In genomic region chr19:4909897-4910593, GRCh38 we compare ENCODE assay signal across 8 cellular contexts. TPM values are rescaled to one million over a fixed set of nuclear protein-coding genes. Genes with fewer than 3 reads are reported as not detected.
DNase-seq lines count a peak whose midpoint lies in the region; ATAC-seq and TF ChIP-seq lines count a peak whose summit lies in the region.

No MANE protein-coding gene starts in this region.

- H3K36me3 ChIP-seq in skeletal muscle tissue (ENCODE audit: control insufficient read depth in 3 of 3, insufficient read depth in 3 of 3, low read length in 3 of 3) = no peaks in the 10 kb centered on the region

- peaks cover 18 to 27% (median 24%) of the 10 kb centered on the region in 3 donors for H3K4me1 ChIP-seq in skeletal muscle tissue (ENCODE audit: control insufficient read depth in 3 of 3, insufficient read depth in 3 of 3, low read length in 3 of 3)

- DNase-seq in NCI-H2196 treated with DMSO at 0.1 percent for 48 hours (lab: John Stamatoyannopoulos, UW; ENCODE audit: unreplicated experiment) = peak; percentile 92
- peak; percentile 92 to 94 for DNase-seq in T47D (ENCODE audit: low read depth in 1 of 2, low spot score in 1 of 2)
- peak; percentile 99 for DNase-seq in iPS-NIHi11 (ENCODE audit: low spot score)

- in situ Hi-C loops in T47D (cut with HindIII; ENCODE audit: low pct_unique_long_range_greater_than_20kb, low sequenced_read_pairs) = no loop called here

- no peak for TF ChIP-seq CTCF in VCaP (conservative IDR thresholded peaks at IDR 0.05)

- peak; percentile 80 for ATAC-seq in GM18511 (IDR thresholded peaks at IDR 0.05; ENCODE audit: unreplicated experiment)
- ATAC-seq in HG03103 (IDR thresholded peaks at IDR 0.05; ENCODE audit: low read depth, unreplicated experiment) = peak; percentile 77
- no peak for ATAC-seq in HG03565 (IDR thresholded peaks at IDR 0.05; ENCODE audit: unreplicated experiment)

- H3K9ac ChIP-seq in skeletal muscle tissue (ENCODE audit: low read depth in 1 of 3, low read length in 3 of 3) = peak overlapping the region in 1 of 3 donors; percentile 72

- H3K27ac ChIP-seq in VCaP (peak overlapping the region; percentile 55; the same call in 1 of the 2 replicates), skeletal muscle tissue (ENCODE audit: low read depth, low read length) (no peak overlapping the region)

- no peaks in the 10 kb centered on the region for H3K9me3 ChIP-seq in skeletal muscle tissue (ENCODE audit: control insufficient read depth in 3 of 3, low read length in 3 of 3)

- no peaks in the 10 kb centered on the region for H3K27me3 ChIP-seq in skeletal muscle tissue (ENCODE audit: control insufficient read depth in 3 of 3, insufficient read depth in 3 of 3, low read length in 3 of 3)

- peak overlapping the region; percentile 69 to 75 (median 71) for H3K4me3 ChIP-seq in skeletal muscle tissue (ENCODE audit: low read length in 3 of 3)

RNA-seq across cellular contexts. Expression of gene UHRF1, which starts 0.7 kb away (rescaled TPM):
- 19.8 TPM for total RNA-seq in skeletal muscle tissue

RNA-seq across cellular contexts. Expression of gene ARRDC5, which starts 7.3 kb away (rescaled TPM):
- total RNA-seq in skeletal muscle tissue = under 0.01 TPM

RNA-seq across cellular contexts. Expression of gene PLIN3, which starts 42.6 kb away (rescaled TPM):
- total RNA-seq in skeletal muscle tissue = 55.3 TPM

RNA-seq across cellular contexts. Expression of gene KDM4B, which starts 58.9 kb away (rescaled TPM):
- 11.5 TPM for total RNA-seq in skeletal muscle tissue
